ENCODE assay signal across 1 cellular context in genomic region chr20:37651932-37652331, GRCh38.
TF ChIP-seq lines count a peak whose summit lies in the region.

No MANE protein-coding gene starts in this region.

TF ChIP-seq in HepG2, 621 proteins besides CTCF, POLR2A, EP300 and RAD21 (continued from another document and continues in another):
- TF ChIP-seq, protein P1, sequence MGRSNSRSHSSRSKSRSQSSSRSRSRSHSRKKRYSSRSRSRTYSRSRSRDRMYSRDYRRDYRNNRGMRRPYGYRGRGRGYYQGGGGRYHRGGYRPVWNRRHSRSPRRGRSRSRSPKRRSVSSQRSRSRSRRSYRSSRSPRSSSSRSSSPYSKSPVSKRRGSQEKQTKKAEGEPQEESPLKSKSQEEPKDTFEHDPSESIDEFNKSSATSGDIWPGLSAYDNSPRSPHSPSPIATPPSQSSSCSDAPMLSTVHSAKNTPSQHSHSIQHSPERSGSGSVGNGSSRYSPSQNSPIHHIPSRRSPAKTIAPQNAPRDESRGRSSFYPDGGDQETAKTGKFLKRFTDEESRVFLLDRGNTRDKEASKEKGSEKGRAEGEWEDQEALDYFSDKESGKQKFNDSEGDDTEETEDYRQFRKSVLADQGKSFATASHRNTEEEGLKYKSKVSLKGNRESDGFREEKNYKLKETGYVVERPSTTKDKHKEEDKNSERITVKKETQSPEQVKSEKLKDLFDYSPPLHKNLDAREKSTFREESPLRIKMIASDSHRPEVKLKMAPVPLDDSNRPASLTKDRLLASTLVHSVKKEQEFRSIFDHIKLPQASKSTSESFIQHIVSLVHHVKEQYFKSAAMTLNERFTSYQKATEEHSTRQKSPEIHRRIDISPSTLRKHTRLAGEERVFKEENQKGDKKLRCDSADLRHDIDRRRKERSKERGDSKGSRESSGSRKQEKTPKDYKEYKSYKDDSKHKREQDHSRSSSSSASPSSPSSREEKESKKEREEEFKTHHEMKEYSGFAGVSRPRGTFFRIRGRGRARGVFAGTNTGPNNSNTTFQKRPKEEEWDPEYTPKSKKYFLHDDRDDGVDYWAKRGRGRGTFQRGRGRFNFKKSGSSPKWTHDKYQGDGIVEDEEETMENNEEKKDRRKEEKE (IDR thresholded peaks at IDR 0.05), result no peak
- TF ChIP-seq ZNF547 (CRISPR knock-in tag; IDR thresholded peaks at IDR 0.05) (no peak), RORA (CRISPR knock-in tag; IDR thresholded peaks at IDR 0.05) (no peak), PHB2 (IDR thresholded peaks at IDR 0.05; ENCODE audit: partially characterized antibody) (no peak), U2AF1 (optimal IDR thresholded peaks at IDR 0.05; ENCODE audit: low read depth, low read length) (no peak), ERF (CRISPR knock-in tag; IDR thresholded peaks at IDR 0.05) (0 out of 2 replicates have a peak, but pooled peaks have one; percentile 43), ZNF12 (CRISPR knock-in tag; IDR thresholded peaks at IDR 0.05) (no peak), ZNF281 (CRISPR knock-in tag; IDR thresholded peaks at IDR 0.05; ENCODE audit: borderline replicate concordance) (no peak), ZNF382 (CRISPR knock-in tag; IDR thresholded peaks at IDR 0.05; ENCODE audit: borderline replicate concordance) (no peak), ZNF207 (IDR thresholded peaks at IDR 0.05; ENCODE audit: borderline replicate concordance) (no peak), RCOR2 (CRISPR knock-in tag; IDR thresholded peaks at IDR 0.05) (no peak), ZNF772 (CRISPR knock-in tag; IDR thresholded peaks at IDR 0.05) (peak; percentile 57; the same call in 1 of the 2 replicates), GZF1 (CRISPR knock-in tag; IDR thresholded peaks at IDR 0.05) (no peak), HNRNPLL (IDR thresholded peaks at IDR 0.05; ENCODE audit: low read depth, low read length, poor library complexity, severe bottlenecking) (no peak), CCAR2 (optimal IDR thresholded peaks at IDR 0.05; ENCODE audit: low read depth, low read length) (no peak), ZBTB46 (CRISPR knock-in tag; IDR thresholded peaks at IDR 0.05; ENCODE audit: borderline replicate concordance) (no peak), DNMT3B (CRISPR knock-in tag; conservative IDR thresholded peaks at IDR 0.05) (no peak), HBP1 (CRISPR knock-in tag; IDR thresholded peaks at IDR 0.05; ENCODE audit: low read depth) (no peak), ZBTB7B (CRISPR knock-in tag; IDR thresholded peaks at IDR 0.05) (no peak), ZNF496 (CRISPR knock-in tag; IDR thresholded peaks at IDR 0.05; ENCODE audit: insufficient replicate concordance) (no peak), HNF4A (CRISPR knock-in tag; IDR thresholded peaks at IDR 0.05) (no peak), MAFK (conservative IDR thresholded peaks at IDR 0.05 in 1 of 2, IDR thresholded peaks at IDR 0.05 in 1 of 2; ENCODE audit: low read length in 2 of 2) (peak; percentile 73 to 91), ZNF331 (CRISPR knock-in tag; IDR thresholded peaks at IDR 0.05) (peak; percentile 21; the same call in 1 of the 2 replicates), ZNF564 (CRISPR knock-in tag; IDR thresholded peaks at IDR 0.05) (no peak), KLF13 (CRISPR knock-in tag; IDR thresholded peaks at IDR 0.05) (no peak), NFKBIZ (CRISPR knock-in tag; IDR thresholded peaks at IDR 0.05) (no peak), ZNF75D (CRISPR knock-in tag; IDR thresholded peaks at IDR 0.05; ENCODE audit: borderline replicate concordance) (no peak), BATF2 (CRISPR knock-in tag; IDR thresholded peaks at IDR 0.05) (no peak), ZNF616 (CRISPR knock-in tag; IDR thresholded peaks at IDR 0.05; ENCODE audit: low read depth) (no peak), TCF12 (IDR thresholded peaks at IDR 0.05) (no peak), TCF12 (CRISPR knock-in tag; IDR thresholded peaks at IDR 0.05) (no peak), ZFP37 (CRISPR knock-in tag; IDR thresholded peaks at IDR 0.05; ENCODE audit: borderline replicate concordance) (no peak), NCOA1 (CRISPR knock-in tag; IDR thresholded peaks at IDR 0.05) (no peak), FOXJ3 (CRISPR knock-in tag; IDR thresholded peaks at IDR 0.05; ENCODE audit: borderline replicate concordance) (no peak), ZNF552 (CRISPR knock-in tag; IDR thresholded peaks at IDR 0.05; ENCODE audit: borderline replicate concordance) (no peak), BCL6 (CRISPR knock-in tag; IDR thresholded peaks at IDR 0.05) (no peak), HNRNPUL1 (IDR thresholded peaks at IDR 0.05; ENCODE audit: low read depth, low read length) (no peak), BORCS8-MEF2B (CRISPR knock-in tag; IDR thresholded peaks at IDR 0.05) (peak; percentile 72; the same call in 1 of the 2 replicates), CHD4 (IDR thresholded peaks at IDR 0.05; ENCODE audit: borderline replicate concordance, low read length) (no peak), SNAI1 (CRISPR knock-in tag; IDR thresholded peaks at IDR 0.05; ENCODE audit: borderline replicate concordance) (no peak), ARNT2 (CRISPR knock-in tag; IDR thresholded peaks at IDR 0.05; ENCODE audit: low read depth) (no peak), STAT6 (CRISPR knock-in tag; IDR thresholded peaks at IDR 0.05; ENCODE audit: borderline replicate concordance) (no peak), TOPORS (CRISPR knock-in tag; IDR thresholded peaks at IDR 0.05) (no peak), ZSCAN22 (CRISPR knock-in tag; IDR thresholded peaks at IDR 0.05) (no peak), REST (IDR thresholded peaks at IDR 0.05; ENCODE audit: borderline replicate concordance in 1 of 2, low read depth in 1 of 2, low read length in 2 of 2) (no peak)
- TF ChIP-seq, protein P2, sequence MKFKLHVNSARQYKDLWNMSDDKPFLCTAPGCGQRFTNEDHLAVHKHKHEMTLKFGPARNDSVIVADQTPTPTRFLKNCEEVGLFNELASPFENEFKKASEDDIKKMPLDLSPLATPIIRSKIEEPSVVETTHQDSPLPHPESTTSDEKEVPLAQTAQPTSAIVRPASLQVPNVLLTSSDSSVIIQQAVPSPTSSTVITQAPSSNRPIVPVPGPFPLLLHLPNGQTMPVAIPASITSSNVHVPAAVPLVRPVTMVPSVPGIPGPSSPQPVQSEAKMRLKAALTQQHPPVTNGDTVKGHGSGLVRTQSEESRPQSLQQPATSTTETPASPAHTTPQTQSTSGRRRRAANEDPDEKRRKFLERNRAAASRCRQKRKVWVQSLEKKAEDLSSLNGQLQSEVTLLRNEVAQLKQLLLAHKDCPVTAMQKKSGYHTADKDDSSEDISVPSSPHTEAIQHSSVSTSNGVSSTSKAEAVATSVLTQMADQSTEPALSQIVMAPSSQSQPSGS (CRISPR knock-in tag; IDR thresholded peaks at IDR 0.05), result 0 out of 2 replicates have a peak, but pooled peaks have one; percentile 29
- TF ChIP-seq, protein P3, sequence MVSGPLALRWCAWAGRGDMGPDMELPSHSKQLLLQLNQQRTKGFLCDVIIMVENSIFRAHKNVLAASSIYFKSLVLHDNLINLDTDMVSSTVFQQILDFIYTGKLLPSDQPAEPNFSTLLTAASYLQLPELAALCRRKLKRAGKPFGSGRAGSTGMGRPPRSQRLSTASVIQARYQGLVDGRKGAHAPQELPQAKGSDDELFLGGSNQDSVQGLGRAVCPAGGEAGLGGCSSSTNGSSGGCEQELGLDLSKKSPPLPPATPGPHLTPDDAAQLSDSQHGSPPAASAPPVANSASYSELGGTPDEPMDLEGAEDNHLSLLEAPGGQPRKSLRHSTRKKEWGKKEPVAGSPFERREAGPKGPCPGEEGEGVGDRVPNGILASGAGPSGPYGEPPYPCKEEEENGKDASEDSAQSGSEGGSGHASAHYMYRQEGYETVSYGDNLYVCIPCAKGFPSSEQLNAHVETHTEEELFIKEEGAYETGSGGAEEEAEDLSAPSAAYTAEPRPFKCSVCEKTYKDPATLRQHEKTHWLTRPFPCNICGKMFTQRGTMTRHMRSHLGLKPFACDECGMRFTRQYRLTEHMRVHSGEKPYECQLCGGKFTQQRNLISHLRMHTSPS (CRISPR knock-in tag; IDR thresholded peaks at IDR 0.05; ENCODE audit: low read depth), result peak; percentile 62; the same call in 1 of the 2 replicates
- TF ChIP-seq, protein P4, sequence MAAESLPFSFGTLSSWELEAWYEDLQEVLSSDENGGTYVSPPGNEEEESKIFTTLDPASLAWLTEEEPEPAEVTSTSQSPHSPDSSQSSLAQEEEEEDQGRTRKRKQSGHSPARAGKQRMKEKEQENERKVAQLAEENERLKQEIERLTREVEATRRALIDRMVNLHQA (CRISPR knock-in tag; IDR thresholded peaks at IDR 0.05), result no peak
